29 cellular contexts compared by ENCODE assay signal in genomic region chr1:166488327-166488726, GRCh38.
"Had no signal": no experiment of that assay in that cellular context is flagged by ENCODE, and none has a peak within 500 bp of the region (broad histone marks: within the 10 kb centered on the region; RNA-seq: fewer than 3 reads in every experiment).

No MANE protein-coding gene starts in this region.

- H3K9me3 ChIP-seq: ascending aorta, body of pancreas, MG63 had no signal

- H3K36me3 ChIP-seq: ascending aorta, MG63 had no signal

- DNase-seq: activated CD4-positive, alpha-beta T cell treated with anti-CD3 and anti-CD28 coated beads for 48 hours; activated CD4-positive, alpha-beta T cell treated with anti-CD3 and anti-CD28 coated beads, Interleukin-2, amount 50 U/mL, for 4 hours; activated CD4-positive, CD25-positive, alpha-beta regulatory T cell treated with anti-CD3 and anti-CD28 coated beads, Interleukin-2, amount 50 U/mL, for 72 hours; activated CD8-positive, alpha-beta memory T cell treated with anti-CD3 and anti-CD28 coated beads, Interleukin-2, amount 10 ng/mL, durations not matched to agents 7 days and 5 days; activated gamma-delta T cell; activated naive CD4-positive, alpha-beta T cell treated with anti-CD3 and anti-CD28 coated beads, Interleukin-2, amount 50 U/mL, for 16 hours; activated T-cell treated with anti-CD3 and anti-CD28 coated beads, Interleukin-2, amount 50 U/mL, for 24 hours; amniotic stem cell; body of pancreas; central memory CD4-positive, alpha-beta T cell; KG1; MG63; MV-4-11; NCI-H1092 treated with DMSO at 0.1 percent for 48 hours; NCI-H1417 treated with DMSO at 0.1 percent for 48 hours; NCI-H1694 treated with DMSO at 0.1 percent for 48 hours; NCI-H2029 treated with DMSO at 0.1 percent for 48 hours; NCI-H345; NCI-H510A; NCI-H69; NK-92 treated with Interleukin-12 subunit alpha and Interleukin-12 subunit beta, amount 100 ng/mL, for 24 hours; SIG-M5; T-helper 17 cell; T-helper 9 cell had no signal

- H3K4me1 ChIP-seq: ascending aorta, body of pancreas had no signal

- H3K27ac Mint-ChIP-seq: activated CD8-positive, alpha-beta memory T cell treated with anti-CD3 and anti-CD28 coated beads, Interleukin-2, amount 10 ng/mL, durations not matched to agents 7 days and 5 days; activated T-helper 17 cell treated with anti-CD3 and anti-CD28 coated beads, Interleukin-2, amount 50 U/mL, for 72 hours; WTC11 had no signal

- H3K4me3 ChIP-seq: ascending aorta, body of pancreas, MG63 had no signal

- H3K4me1 Mint-ChIP-seq: WTC11 had no signal

- H3K27me3 ChIP-seq: ascending aorta, body of pancreas, MG63 had no signal

- H3K4me3 Mint-ChIP-seq: activated CD8-positive, alpha-beta memory T cell treated with anti-CD3 and anti-CD28 coated beads, Interleukin-2, amount 10 ng/mL, durations not matched to agents 7 days and 5 days; activated T-cell treated with anti-CD3 and anti-CD28 coated beads, Interleukin-2, amount 50 U/mL, for 24 hours; activated T-helper 17 cell treated with anti-CD3 and anti-CD28 coated beads, Interleukin-2, amount 50 U/mL, for 72 hours; T-helper 17 cell; WTC11 had no signal

- ATAC-seq: activated CD8-positive, alpha-beta memory T cell treated with anti-CD3 and anti-CD28 coated beads, Interleukin-2, amount 10 ng/mL, durations not matched to agents 7 days and 5 days; activated T-helper 17 cell treated with anti-CD3 and anti-CD28 coated beads, Interleukin-2, amount 50 U/mL, for 72 hours; body of pancreas; T-helper 17 cell; WTC11 had no signal

- FAIRE-seq: bronchial epithelial cell, RCC 7860 had no signal

- H3K27ac ChIP-seq: ascending aorta, body of pancreas had no signal

- H3K27me3 Mint-ChIP-seq: activated CD8-positive, alpha-beta memory T cell treated with anti-CD3 and anti-CD28 coated beads, Interleukin-2, amount 10 ng/mL, durations not matched to agents 7 days and 5 days; activated T-helper 17 cell treated with anti-CD3 and anti-CD28 coated beads, Interleukin-2, amount 50 U/mL, for 72 hours; T-helper 17 cell had no signal

- H3K9me3 Mint-ChIP-seq: activated T-cell treated with anti-CD3 and anti-CD28 coated beads, Interleukin-2, amount 50 U/mL, for 24 hours; activated T-helper 17 cell treated with anti-CD3 and anti-CD28 coated beads, Interleukin-2, amount 50 U/mL, for 72 hours had no signal
